17 cellular contexts compared by ENCODE assay signal in genomic region chr7:2806571-2806970, GRCh38. TPM values are rescaled to one million over a fixed set of nuclear protein-coding genes. Genes with fewer than 3 reads are reported as not detected.
DNase-seq lines count a peak whose midpoint lies in the region; ATAC-seq, FAIRE-seq and TF ChIP-seq lines count a peak whose summit lies in the region.
"Had no signal": no experiment of that assay in that cellular context is flagged by ENCODE, and none has a peak within 500 bp of the region (broad histone marks: within the 10 kb centered on the region; RNA-seq: fewer than 3 reads in every experiment).

No MANE protein-coding gene starts in this region.

- H2AK5ac ChIP-seq in mesenchymal stem cell (ENCODE audit: low read length, severe bottlenecking), result no peak overlapping the region

- H2AFZ ChIP-seq in HepG2 (ENCODE audit: low read length), result no peak overlapping the region
- H2AFZ ChIP-seq in mesenchymal stem cell (ENCODE audit: low read depth, low read length), result no peak overlapping the region
- H2AFZ ChIP-seq in Karpas-422 (ENCODE audit: low read length), result no peak overlapping the region

- H4K91ac ChIP-seq in mesenchymal stem cell (ENCODE audit: low read length), result no peak overlapping the region

- H3K27me3 Mint-ChIP-seq in endodermal cell (ENCODE audit: insufficient read depth), result no peaks in the 10 kb centered on the region
- H3K27me3 Mint-ChIP-seq: CD4-positive, alpha-beta memory T cell had no signal

- 96% methylated on average over 5 of the region's 5 CpGs for WGBS in HepG2 (ENCODE audit: low lambda C conversion rate)
- 92% methylated on average over 5 of the region's 5 CpGs for WGBS in right lobe of liver (ENCODE audit: insufficient coverage, low coverage, low lambda C conversion rate, missing lambda C conversion rate)
- 83% methylated on average over 4 of the region's 5 CpGs for WGBS in mesenchymal stem cell
- 92 to 97% methylated on average over 2 to 5 of the region's 5 CpGs for WGBS in endodermal cell (ENCODE audit: insufficient coverage in 1 of 2, insufficient read length in 1 of 2), 2 experiments

- H3K27ac ChIP-seq in HepG2 (ENCODE audit: extremely low read length, insufficient read depth, low read length) (peak overlapping the region; percentile 1), right lobe of liver (no peak overlapping the region), VCaP (peak overlapping the region; percentile 97), mesenchymal stem cell (ENCODE audit: low read length, poor library complexity, severe bottlenecking) (no peak overlapping the region), Karpas-422 (ENCODE audit: low read length) (no peak overlapping the region), endodermal cell (ENCODE audit: low read depth, low read length) (no peak overlapping the region)
- H3K27ac ChIP-seq: BLaER1 had no signal

- H3K23ac ChIP-seq in mesenchymal stem cell (ENCODE audit: low read length in 2 of 2), result no peak overlapping the region

- no peaks in the 10 kb centered on the region for H3K9me3 Mint-ChIP-seq in endodermal cell
- H3K9me3 Mint-ChIP-seq: CD4-positive, alpha-beta memory T cell; H9 had no signal

- H3K36me3 Mint-ChIP-seq in endodermal cell (ENCODE audit: low read depth), result peaks cover 10% of the 10 kb centered on the region
- H3K36me3 Mint-ChIP-seq: CD4-positive, alpha-beta memory T cell had no signal

- intact Hi-C loops in HepG2 (cut with micrococcal nuclease; ENCODE audit: unreplicated experiment), result no loop called here
- intact Hi-C loops in right lobe of liver (cut with DNase I), result no loop called here

- peaks cover 81% of the 10 kb centered on the region for H3K79me2 ChIP-seq in HepG2 (ENCODE audit: insufficient read depth, low read length)
- H3K79me2 ChIP-seq in Karpas-422 (ENCODE audit: low read length), result no peaks in the 10 kb centered on the region

- BruUV-seq in HepG2 (replicated peaks; lab: Mats Ljungman, UMichigan), result no TSS peak

- no peak overlapping the region for H3K18ac ChIP-seq in mesenchymal stem cell (ENCODE audit: low read depth in 1 of 2, low read length in 2 of 2)

- H4K20me1 ChIP-seq in HepG2 (ENCODE audit: insufficient read depth, low read length) (no peaks in the 10 kb centered on the region), Karpas-422 (ENCODE audit: insufficient read depth, low read depth, low read length) (no peaks in the 10 kb centered on the region)

- no peak overlapping the region for H4K8ac ChIP-seq in mesenchymal stem cell (ENCODE audit: low read length)

- no peak overlapping the region for H3K14ac ChIP-seq in mesenchymal stem cell (ENCODE audit: low read length in 2 of 2)

- H3K36me3 ChIP-seq in HepG2 (replicated peaks in 1 of 2; ENCODE audit: control insufficient read depth in 1 of 2, insufficient read depth in 2 of 2, low read length in 2 of 2) (no peaks in the 10 kb centered on the region), right lobe of liver (no peaks in the 10 kb centered on the region), mesenchymal stem cell (ENCODE audit: control insufficient read depth in 1 of 2, insufficient read depth in 2 of 2, low read depth in 1 of 2, low read length in 2 of 2) (peaks cover 0 to 11% of the 10 kb centered on the region in 2 experiments), Karpas-422 (ENCODE audit: insufficient read depth, low read length) (no peaks in the 10 kb centered on the region), endodermal cell (ENCODE audit: control insufficient read depth, insufficient read depth, low read length) (peaks cover 2% of the 10 kb centered on the region)

- H3K79me1 ChIP-seq in mesenchymal stem cell (replicated peaks; ENCODE audit: low read length, poor library complexity, severe bottlenecking), result peaks cover 11% of the 10 kb centered on the region

- H3K9me3 ChIP-seq in HepG2 (ENCODE audit: low read length) (no peaks in the 10 kb centered on the region), right lobe of liver (no peaks in the 10 kb centered on the region), mesenchymal stem cell (ENCODE audit: control insufficient read depth, low read length) (no peaks in the 10 kb centered on the region), Karpas-422 (ENCODE audit: low read length) (no peaks in the 10 kb centered on the region), endodermal cell (ENCODE audit: control insufficient read depth, low read length) (no peaks in the 10 kb centered on the region)
- H3K9me3 ChIP-seq: BLaER1 had no signal

- no peak overlapping the region for H3K4ac ChIP-seq in mesenchymal stem cell (ENCODE audit: low read depth in 1 of 2, low read length in 2 of 2)

- no peak for TF ChIP-seq CTCF in HepG2 (CRISPR knock-in tag; IDR thresholded peaks at IDR 0.05)
- no peak for TF ChIP-seq CTCF in right lobe of liver (IDR thresholded peaks at IDR 0.05)
- no peak for TF ChIP-seq CTCF in VCaP (conservative IDR thresholded peaks at IDR 0.05)
- no peak for TF ChIP-seq CTCF in endodermal cell (conservative IDR thresholded peaks at IDR 0.05)

- no peaks in the 10 kb centered on the region for H3K9me2 ChIP-seq in Karpas-422 (replicated peaks; ENCODE audit: insufficient read depth, low read length)

- no peak overlapping the region for H2BK120ac ChIP-seq in mesenchymal stem cell (ENCODE audit: low read depth, low read length)

- no peak for TF ChIP-seq POLR2A in HepG2 (IDR thresholded peaks at IDR 0.05; ENCODE audit: insufficient read depth in 1 of 2, low read depth in 2 of 2, low read length in 2 of 2)
- TF ChIP-seq POLR2A in right lobe of liver (IDR thresholded peaks at IDR 0.05), result no peak

- H2BK5ac ChIP-seq in mesenchymal stem cell (ENCODE audit: low read depth, low read length, poor library complexity, severe bottlenecking), result no peak overlapping the region

- no peak overlapping the region for H3K9ac ChIP-seq in HepG2 (ENCODE audit: insufficient read depth, low read depth, low read length)
- H3K9ac ChIP-seq in mesenchymal stem cell (ENCODE audit: low read length), result peak overlapping the region; percentile 79
- H3K9ac ChIP-seq in Karpas-422 (ENCODE audit: low read length), result no peak overlapping the region
- no peak overlapping the region for H3K9ac ChIP-seq in endodermal cell (ENCODE audit: extremely low read depth, low read length, poor library complexity, severe bottlenecking)
- H3K9ac ChIP-seq: BLaER1 had no signal

- H3K27ac Mint-ChIP-seq in endodermal cell, result no peak overlapping the region
- H3K27ac Mint-ChIP-seq: CD4-positive, alpha-beta memory T cell had no signal

- no peak overlapping the region for H2BK12ac ChIP-seq in mesenchymal stem cell (ENCODE audit: low read length in 2 of 2)

- ATAC-seq in HepG2 (no peak), right lobe of liver (no peak)
- ATAC-seq: GM12878 had no signal

- no peak overlapping the region for H2BK15ac ChIP-seq in mesenchymal stem cell (ENCODE audit: low read depth, poor library complexity, severe bottlenecking)

- no peaks in the 10 kb centered on the region for H3K27me3 ChIP-seq in HepG2 (ENCODE audit: control insufficient read depth in 1 of 2, insufficient read depth in 2 of 2, low read length in 2 of 2)
- H3K27me3 ChIP-seq in right lobe of liver, result no peaks in the 10 kb centered on the region
- H3K27me3 ChIP-seq in mesenchymal stem cell (ENCODE audit: control insufficient read depth in 1 of 2, insufficient read depth in 1 of 2, low read length in 2 of 2), result no peaks in the 10 kb centered on the region
- H3K27me3 ChIP-seq in Karpas-422 (ENCODE audit: low read length), result no peaks in the 10 kb centered on the region
- H3K27me3 ChIP-seq in endodermal cell (ENCODE audit: control insufficient read depth, insufficient read depth, low read length, poor library complexity, severe bottlenecking), result no peaks in the 10 kb centered on the region
- H3K27me3 ChIP-seq: BLaER1 had no signal

- H3K4me2 ChIP-seq in HepG2 (ENCODE audit: low read depth, low read length) (no peak overlapping the region), mesenchymal stem cell (ENCODE audit: low read length, poor library complexity, severe bottlenecking) (no peak overlapping the region), Karpas-422 (ENCODE audit: low read depth, low read length, poor library complexity, severe bottlenecking) (no peak overlapping the region)
- H3K4me2 ChIP-seq: BLaER1 had no signal

- FAIRE-seq in HepG2 (lab: Jason Lieb, UNC), result no peak
- FAIRE-seq: GM12878, GM19239, H1 had no signal

- H3K4me3 ChIP-seq in HepG2 (replicated peaks in 1 of 3; ENCODE audit: insufficient read depth in 1 of 3, low read depth in 2 of 3, low read length in 3 of 3), result no peak overlapping the region
- H3K4me3 ChIP-seq in right lobe of liver, result no peak overlapping the region
- no peak overlapping the region for H3K4me3 ChIP-seq in mesenchymal stem cell (ENCODE audit: insufficient read depth in 1 of 2, low read depth in 1 of 2, low read length in 2 of 2)
- no peak overlapping the region for H3K4me3 ChIP-seq in Karpas-422 (ENCODE audit: low read length)
- H3K4me3 ChIP-seq in endodermal cell (ENCODE audit: low read length), result no peak overlapping the region
- H3K4me3 ChIP-seq: BLaER1, GM12878 had no signal

- H3K4me1 Mint-ChIP-seq in endodermal cell, result peaks cover 38% of the 10 kb centered on the region

- in situ Hi-C loops in HepG2 (cut with HindIII; ENCODE audit: extremely low pct_ligation_motif_present, low pct_unique_long_range_greater_than_20kb), result no loop called here

- POLR2A ChIA-PET in HepG2 (lab: Yijun Ruan, JAX), result no interaction called here

- H3K4me1 ChIP-seq in HepG2 (ENCODE audit: insufficient read depth, low read length) (peaks cover 84% of the 10 kb centered on the region), right lobe of liver (peaks cover 0 to 24% (median 7%) of the 10 kb centered on the region in 4 donors), mesenchymal stem cell (ENCODE audit: control insufficient read depth, insufficient read depth, low read depth, low read length) (peaks cover 29% of the 10 kb centered on the region), Karpas-422 (ENCODE audit: low read length) (no peaks in the 10 kb centered on the region), endodermal cell (ENCODE audit: control insufficient read depth, insufficient read depth, low read length) (peaks cover 16% of the 10 kb centered on the region)

- no peak for TF ChIP-seq RAD21 in HepG2 (CRISPR knock-in tag; IDR thresholded peaks at IDR 0.05)

- CTCF ChIA-PET in HepG2 (lab: Yijun Ruan, JAX; ENCODE audit: low intra/inter-chr PET ratio, low total read pairs), result no interaction called here

- no peak for TF ChIP-seq EP300 in HepG2 (IDR thresholded peaks at IDR 0.05; ENCODE audit: low read depth in 2 of 2, low read length in 2 of 2)
- no peak for TF ChIP-seq EP300 in HepG2 (CRISPR knock-in tag; IDR thresholded peaks at IDR 0.05; ENCODE audit: borderline replicate concordance)

- no peak for DNase-seq in HepG2 (ENCODE audit: low spot score)
- DNase-seq in right lobe of liver, result no peak
- no peak for DNase-seq in mesenchymal stem cell
- no peak for DNase-seq in Karpas-422
- DNase-seq in DMS114 treated with DMSO at 0.1 percent for 48 hours (lab: John Stamatoyannopoulos, UW; ENCODE audit: unreplicated experiment), result no peak
- no peak for DNase-seq in iPS-NIHi7 (ENCODE audit: extremely low spot score)
- DNase-seq in endodermal cell, result no peak
- DNase-seq: 8988T; CD4-positive, alpha-beta memory T cell; DMS79 treated with DMSO at 0.1 percent for 48 hours; H9 had no signal

- no peak overlapping the region for H3K4me3 Mint-ChIP-seq in endodermal cell
- H3K4me3 Mint-ChIP-seq: CD14-positive monocyte; CD4-positive, alpha-beta memory T cell; H9 had no signal

RNA-seq across cellular contexts. Expression of gene GNA12, which starts 37.5 kb away (rescaled TPM):
- total RNA-seq in HepG2 (2016; rRNA removed; fragmentation: Illumina TruSeq; extraction: Trizol) (16.2 and 23.3 TPM in 2 replicates), right lobe of liver (10 to 100 TPM; 10.3 to 32.1 (median 14.1) TPM), endodermal cell (10 to 100 TPM; 55.0 to 64.7 TPM)
- total RNA-seq in HepG2 (2016; cell fraction: cytosol; rRNA removed; fragmentation: Illumina TruSeq; extraction: Trizol; ENCODE audit: low read depth), result 7.2 and 7.5 TPM in 2 replicates
- total RNA-seq in HepG2 (2016; cell fraction: insoluble cytoplasmic fraction; rRNA removed; fragmentation: Illumina TruSeq; extraction: Trizol), result 16.1 and 17.2 TPM in 2 replicates
- 26.9 and 27.9 TPM in 2 replicates for total RNA-seq in HepG2 (2016; cell fraction: membrane; rRNA removed; fragmentation: Illumina TruSeq; extraction: Trizol)
- total RNA-seq in HepG2 (2016; cell fraction: nucleus; rRNA removed; fragmentation: Illumina TruSeq; extraction: Trizol), result 14.4 and 16.2 TPM in 2 replicates
- 50.9 and 68.0 TPM in 2 replicates for polyA plus RNA-seq in HepG2 (2011; rRNA removed)
- polyA plus RNA-seq in HepG2 (2011; cell fraction: cytosol; rRNA removed), result 45.6 and 47.6 TPM in 2 replicates
- 34.2 and 39.3 TPM in 2 replicates for polyA plus RNA-seq in HepG2 (2011; cell fraction: nucleus; rRNA removed)
- polyA plus RNA-seq in HepG2 (2012), result 39.2 and 40.4 TPM in 2 replicates
- polyA plus RNA-seq in HepG2 (2016; cell fraction: cytosol; fragmentation: Illumina TruSeq; extraction: Trizol; ENCODE audit: low read depth), result 11.0 and 12.4 TPM in 2 replicates
- polyA plus RNA-seq in HepG2 (2016; cell fraction: insoluble cytoplasmic fraction; fragmentation: Illumina TruSeq; extraction: Trizol; ENCODE audit: low read depth), result 33.6 and 42.6 TPM in 2 replicates
- polyA plus RNA-seq in HepG2 (2016; cell fraction: membrane; fragmentation: Illumina TruSeq; extraction: Trizol; ENCODE audit: low read depth), result 39.2 and 40.8 TPM in 2 replicates
- 26.9 and 29.3 TPM in 2 replicates for polyA plus RNA-seq in HepG2 (2016; cell fraction: nucleus; fragmentation: Illumina TruSeq; extraction: Trizol; ENCODE audit: insufficient read depth, low read depth)
- 54.6 and 166 TPM in 2 replicates for polyA minus RNA-seq in HepG2 (2011; rRNA and poly(A)+ RNA removed; ENCODE audit: low replicate concordance)
- polyA minus RNA-seq in HepG2 (2011; cell fraction: cytosol; rRNA and poly(A)+ RNA removed), result 37.4 and 48.5 TPM in 2 replicates
- 30.9 and 39.8 TPM in 2 replicates for polyA minus RNA-seq in HepG2 (2011; cell fraction: nucleus; rRNA and poly(A)+ RNA removed)
- 78.8 TPM for polyA plus RNA-seq in mesenchymal stem cell (2013, experiment 1 of 2)
- polyA plus RNA-seq in mesenchymal stem cell (2013, experiment 2 of 2), result 79.8 TPM
- total RNA-seq in Karpas-422 (2014; rRNA removed; shearing (Covaris generic); ENCODE audit: low replicate concordance), result 3.1 and 8.1 TPM in 2 replicates
- polyA plus RNA-seq in endodermal cell (2013, experiment 1 of 2), result 45.7 TPM
- polyA plus RNA-seq in endodermal cell (2013, experiment 2 of 2), result 44.9 TPM

Comparison
In these comparisons a context has a peak if more than half of its experiments do, and no peak if none do; other contexts are left out.
1. H3K27ac ChIP-seq: peak in HepG2 (single experiment) and VCaP (single experiment); none in right lobe of liver (0 of 3), mesenchymal stem cell (single experiment), Karpas-422 (single experiment) and endodermal cell (single experiment).